In genomic region chr12:94636462-94637085, GRCh38 we compare ENCODE assay signal across 33 cellular contexts. TPM values are rescaled to one million over a fixed set of nuclear protein-coding genes. Genes with fewer than 3 reads are reported as not detected.
A peak's percentile ranks its signal among the peaks of the same experiment; 100 is the strongest.
DNase-seq lines count a peak whose midpoint lies in the region; ATAC-seq, FAIRE-seq and TF ChIP-seq lines count a peak whose summit lies in the region.
"Had no signal": no experiment of that assay in that cellular context is flagged by ENCODE, and none has a peak within 500 bp of the region (broad histone marks: within the 10 kb centered on the region; RNA-seq: fewer than 3 reads in every experiment).

No MANE protein-coding gene starts in this region.

- TF ChIP-seq RAD21 in K562 (CRISPR knock-in tag; conservative IDR thresholded peaks at IDR 0.05 in 1 of 2, IDR thresholded peaks at IDR 0.05 in 1 of 2) = no peak

- in situ Hi-C loops in K562 (cut with MboI) = no loop called here

- H3K27me3 ChIP-seq in K562 (ENCODE audit: control insufficient read depth in 2 of 2, insufficient read depth in 2 of 2, low read length in 2 of 2) (peaks cover 2 to 4% of the 10 kb centered on the region in 2 experiments; a peak in 3 of 5 replicates), hepatocyte (no peaks in the 10 kb centered on the region), tibial nerve (no peaks in the 10 kb centered on the region)
- H3K27me3 ChIP-seq: adrenal gland, brain microvascular endothelial cell, pancreas, Peyer's patch, SJCRH30, stomach, transverse colon had no signal

- H2AFZ ChIP-seq in K562 (ENCODE audit: low read depth, low read length) (no peak overlapping the region), hepatocyte (no peak overlapping the region)

- H3K9me1 ChIP-seq in K562 (ENCODE audit: control insufficient read depth, insufficient read depth, low read length) = no peaks in the 10 kb centered on the region

- no peak for ATAC-seq in K562
- ATAC-seq: effector memory CD8-positive, alpha-beta T cell; GM12878; naive thymus-derived CD4-positive, alpha-beta T cell; pancreas; T-cell had no signal

- CTCF ChIA-PET in K562 (lab: Yijun Ruan, JAX; ENCODE audit: low intra/inter-chr PET ratio) = no interaction called here

- no peak for FAIRE-seq in K562 (lab: Jason Lieb, UNC)
- FAIRE-seq: GM12878, pancreas had no signal

- H3K9me2 ChIP-seq in hepatocyte (replicated peaks; ENCODE audit: insufficient read depth) = no peaks in the 10 kb centered on the region

- POLR2A ChIA-PET in K562 (lab: Yijun Ruan, JAX) = interaction anchor here (0.6 to 0.7 kb wide), 3 partner anchors 36 to 501 kb away, joined by 3 read pairs; no protein-coding TSS in a partner anchor

- no peaks in the 10 kb centered on the region for H4K20me1 ChIP-seq in K562 (replicated peaks; ENCODE audit: control insufficient read depth, insufficient read depth, low read length)
- no peaks in the 10 kb centered on the region for H4K20me1 ChIP-seq in hepatocyte (ENCODE audit: insufficient read depth, poor library complexity, severe bottlenecking)

- no peaks in the 10 kb centered on the region for H3K4me1 ChIP-seq in K562 (replicated peaks in 1 of 2; ENCODE audit: control insufficient read depth in 2 of 2, insufficient read depth in 2 of 2, low read length in 2 of 2)
- H3K4me1 ChIP-seq in hepatocyte (ENCODE audit: insufficient read depth) = peaks cover 5% of the 10 kb centered on the region
- peaks cover 0 to 5% (median 0%) of the 10 kb centered on the region in 4 donors for H3K4me1 ChIP-seq in tibial nerve
- H3K4me1 ChIP-seq: adrenal gland, Caco-2, pancreas, SJCRH30 had no signal

- intact Hi-C loops in K562 (cut with micrococcal nuclease) = no loop called here

- no peak for TF ChIP-seq POLR2A in K562 (conservative IDR thresholded peaks at IDR 0.05)
- no peak for TF ChIP-seq POLR2A in tibial nerve (IDR thresholded peaks at IDR 0.05)

- WGBS in K562 (ENCODE audit: insufficient coverage, low coverage, missing lambda C conversion rate) = 0% methylated on average over 3 of the region's 3 CpGs
- 72% methylated on average over 3 of the region's 3 CpGs for WGBS in hepatocyte (ENCODE audit: low lambda C conversion rate, missing lambda C conversion rate)
- WGBS in tibial nerve, 2 donors = 64 to 71% methylated on average over 3 of the region's 3 CpGs

- no peak overlapping the region for H3K9ac ChIP-seq in K562 (ENCODE audit: insufficient read depth in 1 of 2, low read depth in 2 of 2, low read length in 2 of 2)

- TF ChIP-seq CTCF in K562 (IDR thresholded peaks at IDR 0.05 in 2 of 3, conservative IDR thresholded peaks at IDR 0.05 in 1 of 3; ENCODE audit: insufficient read depth in 2 of 3, low read depth in 1 of 3, low read length in 3 of 3) (no peak), hepatocyte (IDR thresholded peaks at IDR 0.05; ENCODE audit: poor library complexity) (no peak), tibial nerve (IDR thresholded peaks at IDR 0.05) (no peak)

- H3K79me2 ChIP-seq in K562 (ENCODE audit: control insufficient read depth, insufficient read depth, low read length) = no peaks in the 10 kb centered on the region
- H3K79me2 ChIP-seq in hepatocyte = peaks cover 7% of the 10 kb centered on the region

- peak; percentile 83 for DNase-seq in NCI-H2171 treated with DMSO at 0.1 percent for 48 hours (lab: John Stamatoyannopoulos, UW)
- no peak for DNase-seq in K562 (ENCODE audit: extremely low read depth in 1 of 4, low spot score in 3 of 4)
- peak; percentile 41 for DNase-seq in hepatocyte (ENCODE audit: low spot score)
- DNase-seq in renal cortical epithelial cell (ENCODE audit: low read depth) = peak; percentile 68
- DNase-seq in activated CD8-positive, alpha-beta memory T cell treated with anti-CD3 and anti-CD28 coated beads, Interleukin-2, amount 50 U/mL, for 48 hours = no peak
- no peak for DNase-seq in tibial nerve (ENCODE audit: low spot score in 2 of 2)
- no peak for DNase-seq in NAMALWA (ENCODE audit: low spot score)
- DNase-seq in NCI-H446 treated with DMSO at 0.1 percent for 48 hours (lab: John Stamatoyannopoulos, UW) = no peak
- DNase-seq: activated CD4-positive, CD25-positive, alpha-beta regulatory T cell treated with anti-CD3 and anti-CD28 coated beads, Interleukin-2, amount 50 U/mL, for 72 hours; activated naive CD4-positive, alpha-beta T cell treated with Interleukin-2 at 50 U/mL for 16 hours; activated T-cell treated with anti-CD3 and anti-CD28 coated beads, Interleukin-2, amount 50 U/mL, for 24 hours; brain microvascular endothelial cell; C1 segment of cervical spinal cord; Caco-2; effector memory CD8-positive, alpha-beta T cell; H7; head of caudate nucleus; Kasumi-1; left cardiac atrium; naive thymus-derived CD4-positive, alpha-beta T cell; NCI-H1092 treated with DMSO at 0.1 percent for 48 hours; NCI-H2029; pancreas; right cardiac atrium; SJCRH30; stomach; T-cell; transverse colon had no signal

- H3K9me3 ChIP-seq in K562 (replicated peaks; ENCODE audit: control insufficient read depth, insufficient read depth, low read depth, low read length) (no peaks in the 10 kb centered on the region), hepatocyte (ENCODE audit: low read depth) (no peaks in the 10 kb centered on the region), tibial nerve (no peaks in the 10 kb centered on the region)
- H3K9me3 ChIP-seq: adrenal gland, Caco-2, pancreas, Peyer's patch, SJCRH30, stomach, transverse colon had no signal

- H3K4me2 ChIP-seq in K562 (ENCODE audit: insufficient read depth, low read length) (no peak overlapping the region), hepatocyte (no peak overlapping the region)

- TF ChIP-seq EP300 in K562 (IDR thresholded peaks at IDR 0.05; ENCODE audit: low read length) (no peak), tibial nerve (IDR thresholded peaks at IDR 0.05) (no peak)

- H3K4me3 ChIP-seq in K562 = no peak overlapping the region
- no peak overlapping the region for H3K4me3 ChIP-seq in hepatocyte
- no peak overlapping the region for H3K4me3 ChIP-seq in tibial nerve
- H3K4me3 ChIP-seq: adrenal gland, coronary artery, GM12878, pancreas, Peyer's patch, SJCRH30, stomach, transverse colon had no signal

- no peak overlapping the region for H3K27ac ChIP-seq in K562 (ENCODE audit: extremely low read depth, low read depth, low read length)
- no peak overlapping the region for H3K27ac ChIP-seq in hepatocyte
- H3K27ac ChIP-seq in tibial nerve = no peak overlapping the region
- H3K27ac ChIP-seq: adrenal gland, brain microvascular endothelial cell, coronary artery, pancreas, Peyer's patch, SJCRH30, stomach, transverse colon had no signal

- no TSS peak for BruUV-seq in K562 (replicated peaks; lab: Mats Ljungman, UMichigan)

- H3K36me3 ChIP-seq in K562 (ENCODE audit: control insufficient read depth, insufficient read depth, low read length) (no peaks in the 10 kb centered on the region), hepatocyte (replicated peaks; ENCODE audit: insufficient read depth, low read depth) (no peaks in the 10 kb centered on the region), tibial nerve (no peaks in the 10 kb centered on the region)
- H3K36me3 ChIP-seq: adrenal gland, brain microvascular endothelial cell, pancreas, Peyer's patch, SJCRH30, stomach, transverse colon had no signal

TF ChIP-seq in K562, 482 proteins besides CTCF, POLR2A, EP300 and RAD21:
- no peak for TF ChIP-seq BMI1 (IDR thresholded peaks at IDR 0.05; ENCODE audit: low read length)
- TF ChIP-seq POLR2AphosphoS5 (IDR thresholded peaks at IDR 0.05; ENCODE audit: control insufficient read depth, insufficient read depth, low read depth, low read length) = no peak
- TF ChIP-seq ZNF589 (CRISPR knock-in tag; IDR thresholded peaks at IDR 0.05; ENCODE audit: low read depth) = no peak
- TF ChIP-seq FOXJ2 (tag; IDR thresholded peaks at IDR 0.05) = no peak
- TF ChIP-seq GTF2E2 (tag; IDR thresholded peaks at IDR 0.05) = no peak
- no peak for TF ChIP-seq ZNF57 (CRISPR knock-in tag; IDR thresholded peaks at IDR 0.05)
- peak; percentile 74; the same call in 1 of the 2 replicates for TF ChIP-seq ZNF134 (CRISPR knock-in tag; conservative IDR thresholded peaks at IDR 0.05)
- TF ChIP-seq PHF20 (IDR thresholded peaks at IDR 0.05; ENCODE audit: partially characterized antibody) = no peak
TF ChIP-seq in K562: peak in this region for 1.

RNA-seq across cellular contexts. Expression of gene TMCC3, which starts 13.8 kb away (rescaled TPM):
- not detected in 2 replicates for total RNA-seq in K562 (2011; cell fraction: chromatin; rRNA removed; ENCODE audit: low replicate concordance)
- total RNA-seq in K562 (2011; cell fraction: nucleolus; rRNA removed) = not detected in 2 replicates
- not detected in 2 replicates for total RNA-seq in K562 (2011; cell fraction: nucleoplasm; rRNA removed)
- total RNA-seq in K562 (2014; rRNA removed) (not detected in 2 replicates), K562 (2014; rRNA removed; fragmentation: Illumina TruSeq; extraction: Trizol) (not detected in 2 replicates), K562 (2015; rRNA removed; fragmentation: Illumina TruSeq; extraction: Trizol) (not detected in 2 replicates), K562 (2021) (0.16 TPM in 1 of 2 replicates, not detected in the other), hepatocyte (4.5 and 7.8 TPM in 2 replicates), renal cortical epithelial cell (10.3 and 19.4 TPM in 2 replicates), tibial nerve (10 to 100 TPM in 3 of 4 donors, 1 to 10 TPM in 1; 9.0 to 16.1 (median 14.6) TPM)
- polyA plus RNA-seq in K562 (2011; rRNA removed) (not detected in 2 replicates), K562 (2014; fragmentation: Illumina TruSeq; extraction: Trizol) (not detected in 2 replicates), K562 (2014; fragmentation: Nextera tagmentation; extraction: Ambion mirVana) (not detected), K562 (2014; rRNA removed) (0.03 TPM in 1 of 2 replicates, not detected in the other), hepatocyte (4.0 and 5.7 TPM in 2 replicates)
- 0.01 TPM in 1 of 2 replicates, not detected in the other for polyA plus RNA-seq in K562 (2011; cell fraction: cytosol; rRNA removed)
- not detected in 2 replicates for polyA plus RNA-seq in K562 (2011; cell fraction: nucleus; rRNA removed)
- 0.01 and 0.06 TPM in 2 replicates for polyA plus RNA-seq in K562 (2012)
- polyA minus RNA-seq in K562 (2011; rRNA and poly(A)+ RNA removed) = 0.03 and 0.39 TPM in 2 replicates
- polyA minus RNA-seq in K562 (2011; cell fraction: cytosol; rRNA and poly(A)+ RNA removed) = not detected in 2 replicates
- not detected in 2 replicates for polyA minus RNA-seq in K562 (2011; cell fraction: nucleus; rRNA and poly(A)+ RNA removed)
- total RNA-seq: NCI-H460 had no signal
- polyA plus RNA-seq: naive thymus-derived CD4-positive, alpha-beta T cell had no signal

Comparison
In these comparisons a context has a peak if more than half of its experiments do, and no peak if none do; other contexts are left out.
1. DNase-seq: peak in NCI-H2171 treated with DMSO at 0.1 percent for 48 hours (single experiment), hepatocyte (single experiment) and renal cortical epithelial cell (single experiment); none in K562 (0 of 4), activated CD8-positive, alpha-beta memory T cell treated with anti-CD3 and anti-CD28 coated beads, Interleukin-2, amount 50 U/mL, for 48 hours (single experiment), tibial nerve (0 of 2), NAMALWA (single experiment) and NCI-H446 treated with DMSO at 0.1 percent for 48 hours (single experiment).